ENCODE assay signal across 11 cellular contexts in genomic region chr13:41645313-41645712, GRCh38.
DNase-seq lines count a peak whose midpoint lies in the region; ATAC-seq and TF ChIP-seq lines count a peak whose summit lies in the region.
"Had no signal": no experiment of that assay in that cellular context is flagged by ENCODE, and none has a peak within 500 bp of the region (broad histone marks: within the 10 kb centered on the region; RNA-seq: fewer than 3 reads in every experiment).

No MANE protein-coding gene starts in this region.

- H3K9me3 Mint-ChIP-seq in progenitor cell of endocrine pancreas (ENCODE audit: low read depth) = no peaks in the 10 kb centered on the region
- H3K9me3 Mint-ChIP-seq in activated CD4-positive, alpha-beta T cell treated with anti-CD3 and anti-CD28 coated beads for 36 hours (ENCODE audit: low read depth) = no peaks in the 10 kb centered on the region
- H3K9me3 Mint-ChIP-seq: CD8-positive, alpha-beta T cell had no signal

- no peaks in the 10 kb centered on the region for H3K27me3 ChIP-seq in SJSA1 (replicated peaks)

- H3K27ac ChIP-seq in SJSA1 = peak overlapping the region; percentile 88
- H3K27ac ChIP-seq in caudate nucleus (ENCODE audit: low read depth, low read length) = no peak overlapping the region

- CTCF ChIA-PET in activated CD4-positive, alpha-beta T cell treated with anti-CD3 and anti-CD28 coated beads for 36 hours (lab: Charles Lee) = no interaction called here

- H3K4me1 ChIP-seq in SJSA1 (replicated peaks) = peaks cover 56% of the 10 kb centered on the region

- H3K9me3 ChIP-seq in SJSA1 (replicated peaks) = no peaks in the 10 kb centered on the region

- H3K36me3 ChIP-seq in SJSA1 = no peaks in the 10 kb centered on the region

- no peaks in the 10 kb centered on the region for H3K36me3 Mint-ChIP-seq in progenitor cell of endocrine pancreas (ENCODE audit: insufficient read depth)
- H3K36me3 Mint-ChIP-seq in activated CD4-positive, alpha-beta T cell treated with anti-CD3 and anti-CD28 coated beads for 36 hours (ENCODE audit: low read depth) = no peaks in the 10 kb centered on the region

- TF ChIP-seq CTCF in AG10803 (conservative IDR thresholded peaks at IDR 0.05; ENCODE audit: low read length) (no peak), fibroblast of villous mesenchyme (IDR thresholded peaks at IDR 0.05; ENCODE audit: insufficient read depth, low read depth, low read length) (no peak), progenitor cell of endocrine pancreas (IDR thresholded peaks at IDR 0.05; ENCODE audit: unreplicated experiment) (no peak)

- peaks cover 25% of the 10 kb centered on the region for H3K4me1 Mint-ChIP-seq in progenitor cell of endocrine pancreas (ENCODE audit: low read depth)
- peaks cover under 1% of the 10 kb centered on the region for H3K4me1 Mint-ChIP-seq in activated CD4-positive, alpha-beta T cell treated with anti-CD3 and anti-CD28 coated beads for 36 hours

- H3K4me3 Mint-ChIP-seq in progenitor cell of endocrine pancreas (ENCODE audit: low read depth) = no peak overlapping the region
- no peak overlapping the region for H3K4me3 Mint-ChIP-seq in activated CD4-positive, alpha-beta T cell treated with anti-CD3 and anti-CD28 coated beads for 36 hours
- H3K4me3 Mint-ChIP-seq: CD8-positive, alpha-beta T cell had no signal

- POLR2A ChIA-PET in activated CD4-positive, alpha-beta T cell treated with anti-CD3 and anti-CD28 coated beads for 36 hours (lab: Charles Lee) = no interaction called here

- intact Hi-C loops in activated CD4-positive, alpha-beta T cell treated with anti-CD3 and anti-CD28 coated beads for 36 hours (cut with DNase I, micrococcal nuclease) = no loop called here

- DNase-seq in AG10803 (ENCODE audit: low read depth) (peak; percentile 97), SJSA1 (ENCODE audit: low read depth in 1 of 2, low spot score in 2 of 2) (peak; percentile 44 to 49), fibroblast of villous mesenchyme (ENCODE audit: low read depth) (peak; percentile 94), progenitor cell of endocrine pancreas (ENCODE audit: low spot score, unreplicated experiment) (no peak), caudate nucleus (lab: John Stamatoyannopoulos, UW) (no peak)
- DNase-seq in activated CD4-positive, alpha-beta T cell treated with anti-CD3 and anti-CD28 coated beads for 36 hours = no peak
- no peak for DNase-seq in stimulated activated CD4-positive, alpha-beta T cell treated with anti-CD3 and anti-CD28 coated beads, Interleukin-1b, Interleukin-23, amount 100 ng/mL, for 48 hours
- DNase-seq: CD8-positive, alpha-beta T cell; RPMI8226; stimulated activated naive CD4-positive, alpha-beta T cell had no signal

- no peak for ATAC-seq in HG03135 (IDR thresholded peaks at IDR 0.05; ENCODE audit: unreplicated experiment)
- no peak for ATAC-seq in activated CD4-positive, alpha-beta T cell treated with anti-CD3 and anti-CD28 coated beads for 36 hours
- ATAC-seq: CD8-positive, alpha-beta T cell had no signal

- H3K4me3 ChIP-seq in AG10803 (ENCODE audit: low read length) = no peak overlapping the region
- no peak overlapping the region for H3K4me3 ChIP-seq in SJSA1
- H3K4me3 ChIP-seq in fibroblast of villous mesenchyme (ENCODE audit: low read depth, low read length) = no peak overlapping the region

- H3K27ac Mint-ChIP-seq in progenitor cell of endocrine pancreas = peak overlapping the region; percentile 34
- no peak overlapping the region for H3K27ac Mint-ChIP-seq in activated CD4-positive, alpha-beta T cell treated with anti-CD3 and anti-CD28 coated beads for 36 hours
- H3K27ac Mint-ChIP-seq: CD8-positive, alpha-beta T cell had no signal

- H3K27me3 Mint-ChIP-seq in progenitor cell of endocrine pancreas = no peaks in the 10 kb centered on the region
- no peaks in the 10 kb centered on the region for H3K27me3 Mint-ChIP-seq in activated CD4-positive, alpha-beta T cell treated with anti-CD3 and anti-CD28 coated beads for 36 hours

Comparison
In these comparisons a context has a peak if more than half of its experiments do, and no peak if none do; other contexts are left out.
1. DNase-seq: peak in AG10803 (single experiment), SJSA1 (2 of 2) and fibroblast of villous mesenchyme (single experiment); none in progenitor cell of endocrine pancreas (single experiment), activated CD4-positive, alpha-beta T cell treated with anti-CD3 and anti-CD28 coated beads for 36 hours (single experiment), caudate nucleus (0 of 61) and stimulated activated CD4-positive, alpha-beta T cell treated with anti-CD3 and anti-CD28 coated beads, Interleukin-1b, Interleukin-23, amount 100 ng/mL, for 48 hours (single experiment).